9 cellular contexts compared by ENCODE assay signal in genomic region chr2:105143467-105144127, GRCh38.
DNase-seq lines count a peak whose midpoint lies in the region; ATAC-seq and TF ChIP-seq lines count a peak whose summit lies in the region.
"Had no signal": no experiment of that assay in that cellular context is flagged by ENCODE, and none has a peak within 500 bp of the region (broad histone marks: within the 10 kb centered on the region; RNA-seq: fewer than 3 reads in every experiment).

No MANE protein-coding gene starts in this region.

- TF ChIP-seq POLR2A in prostate gland (IDR thresholded peaks at IDR 0.05), result no peak
- TF ChIP-seq POLR2A in gastroesophageal sphincter (IDR thresholded peaks at IDR 0.05), result no peak
- TF ChIP-seq POLR2A in tibial nerve (IDR thresholded peaks at IDR 0.05), result no peak

- H3K36me3 ChIP-seq in prostate gland (no peaks in the 10 kb centered on the region), gastroesophageal sphincter (no peaks in the 10 kb centered on the region), tibial nerve (no peaks in the 10 kb centered on the region)

- ATAC-seq in HG03103 (IDR thresholded peaks at IDR 0.05; ENCODE audit: low read depth, unreplicated experiment) (peak; percentile 43), HG03571 (IDR thresholded peaks at IDR 0.05; ENCODE audit: unreplicated experiment) (no peak), gastroesophageal sphincter (no peak)

- TF ChIP-seq CTCF in foreskin fibroblast (IDR thresholded peaks at IDR 0.05; ENCODE audit: low read depth, low read length), result no peak
- TF ChIP-seq CTCF in prostate gland (IDR thresholded peaks at IDR 0.05), result no peak
- TF ChIP-seq CTCF in gastroesophageal sphincter (IDR thresholded peaks at IDR 0.05), result no peak
- no peak for TF ChIP-seq CTCF in tibial nerve (IDR thresholded peaks at IDR 0.05)

- TF ChIP-seq EP300 in gastroesophageal sphincter (IDR thresholded peaks at IDR 0.05) (no peak), tibial nerve (IDR thresholded peaks at IDR 0.05) (no peak)

- no peaks in the 10 kb centered on the region for H3K9me3 ChIP-seq in prostate gland
- H3K9me3 ChIP-seq in gastroesophageal sphincter, result no peaks in the 10 kb centered on the region
- H3K9me3 ChIP-seq in tibial nerve, result no peaks in the 10 kb centered on the region

- DNase-seq in COR-L47 (lab: John Stamatoyannopoulos, UW) (peak; percentile 20), foreskin fibroblast (peak in 1 of 2 donors; percentile 26), prostate gland (ENCODE audit: low spot score) (peak; percentile 57), tibial nerve (ENCODE audit: low spot score in 2 of 2) (no peak)
- peak; percentile 65 for DNase-seq in activated CD8-positive, alpha-beta memory T cell treated with anti-CD3 and anti-CD28 coated beads for 24 hours
- DNase-seq: left cardiac atrium had no signal

- no peak overlapping the region for H3K27ac ChIP-seq in prostate gland
- no peak overlapping the region for H3K27ac ChIP-seq in gastroesophageal sphincter
- no peak overlapping the region for H3K27ac ChIP-seq in tibial nerve

- H3K4me3 ChIP-seq in foreskin fibroblast (ENCODE audit: low read depth in 1 of 2, low read length in 2 of 2) (peak overlapping the region; percentile 31 to 35), prostate gland (peak overlapping the region; percentile 31 to 38), gastroesophageal sphincter (peak overlapping the region in 1 of 2 donors; percentile 45), tibial nerve (peak overlapping the region in 2 of 4 donors; percentile 34 to 47)

- WGBS in prostate gland, result 2% methylated on average over 42 of the region's 49 CpGs
- 2% methylated on average over 9 of the region's 49 CpGs; no CpG with 5 or more reads in 1 of the 2 donors for WGBS in gastroesophageal sphincter (ENCODE audit: low coverage in 1 of 2), 2 donors
- 6 to 7% methylated on average over 29 to 31 of the region's 49 CpGs for WGBS in tibial nerve, 2 donors

- intact Hi-C loops in prostate gland (cut with DNase I), result no loop called here

- H3K27me3 ChIP-seq in prostate gland (replicated peaks; ENCODE audit: insufficient read depth) (no peaks in the 10 kb centered on the region), gastroesophageal sphincter (peaks cover 68% of the 10 kb centered on the region), tibial nerve (peaks cover 0 to 44% of the 10 kb centered on the region in 2 donors)

- peaks cover 4% of the 10 kb centered on the region for H3K4me1 ChIP-seq in prostate gland (replicated peaks)
- peaks cover 0 to 17% (median 0%) of the 10 kb centered on the region in 3 donors for H3K4me1 ChIP-seq in gastroesophageal sphincter
- H3K4me1 ChIP-seq in tibial nerve, result peaks cover 0 to 18% (median 0%) of the 10 kb centered on the region in 4 donors

Comparison
In these comparisons a context has a peak if more than half of its experiments do, and no peak if none do; other contexts are left out.
1. DNase-seq: peak in COR-L47 (single experiment), activated CD8-positive, alpha-beta memory T cell treated with anti-CD3 and anti-CD28 coated beads for 24 hours (single experiment) and prostate gland (single experiment); none in tibial nerve (0 of 2).